In genomic region chrX:37818031-37818430, GRCh38 we compare ENCODE assay signal across 12 cellular contexts. TPM values are rescaled to one million over a fixed set of nuclear protein-coding genes. Genes with fewer than 3 reads are reported as not detected.
A peak's percentile ranks its signal among the peaks of the same experiment; 100 is the strongest.
DNase-seq lines count a peak whose midpoint lies in the region; ATAC-seq and TF ChIP-seq lines count a peak whose summit lies in the region.
"Had no signal": no experiment of that assay in that cellular context is flagged by ENCODE, and none has a peak within 500 bp of the region (broad histone marks: within the 10 kb centered on the region; RNA-seq: fewer than 3 reads in every experiment).

No MANE protein-coding gene starts in this region.

- CTCF ChIA-PET in Calu3 (lab: Charles Lee) = no interaction called here
- CTCF ChIA-PET in activated CD8-positive, alpha-beta T cell treated with anti-CD3 and anti-CD28 coated beads, Interleukin-2, amount 10 ng/mL, durations not matched to agents 7 days and 5 days (lab: Charles Lee) = interaction anchor here (2.4 kb wide), 1 partner anchor 72 kb away, joined by 15 read pairs; no protein-coding TSS in a partner anchor

- no peaks in the 10 kb centered on the region for H3K9me3 Mint-ChIP-seq in activated naive CD4-positive, alpha-beta T cell treated with anti-CD3 and anti-CD28 coated beads, Interleukin-2, amount 50 U/mL, for 72 hours
- no peaks in the 10 kb centered on the region for H3K9me3 Mint-ChIP-seq in Calu3 (ENCODE audit: low read depth, unreplicated experiment)
- H3K9me3 Mint-ChIP-seq in activated CD8-positive, alpha-beta T cell treated with anti-CD3 and anti-CD28 coated beads, Interleukin-2, amount 10 ng/mL, durations not matched to agents 7 days and 5 days (ENCODE audit: insufficient read depth) = no peaks in the 10 kb centered on the region
- H3K9me3 Mint-ChIP-seq: activated T-helper 2 cell treated with anti-CD3 and anti-CD28 coated beads, Interferon-gamma antibody, Interleukin-2, Interleukin-4, amounts not matched to agents 10 μg/mL and 5 μg/mL and 100 μg/mL, durations not matched to agents 14 hours and 24 hours and 36 hours; CD4-positive, CD25-positive, alpha-beta regulatory T cell had no signal

- intact Hi-C loops in Calu3 (cut with micrococcal nuclease; ENCODE audit: unreplicated experiment) = no loop called here

- no peaks in the 10 kb centered on the region for H3K9me2 ChIP-seq in SU-DHL-6 (replicated peaks; ENCODE audit: insufficient read depth, low read length)

- TF ChIP-seq EP300 in gastroesophageal sphincter (IDR thresholded peaks at IDR 0.05) = no peak

- POLR2A ChIA-PET in activated CD8-positive, alpha-beta T cell treated with anti-CD3 and anti-CD28 coated beads, Interleukin-2, amount 10 ng/mL, durations not matched to agents 7 days and 5 days (lab: Charles Lee) = no interaction called here

- 70% methylated on average over 2 of the region's 2 CpGs; no CpG with 5 or more reads in 1 of the 2 donors for WGBS in gastroesophageal sphincter (ENCODE audit: low coverage in 1 of 2), 2 donors

- DNase-seq in GM13977 (ENCODE audit: low spot score) = peak; percentile 15
- DNase-seq in activated naive CD4-positive, alpha-beta T cell treated with anti-CD3 and anti-CD28 coated beads, Interleukin-2, amount 50 U/mL, for 72 hours (ENCODE audit: low spot score in 2 of 2) = no peak
- DNase-seq in Calu3 = no peak
- DNase-seq in activated CD8-positive, alpha-beta T cell treated with anti-CD3 and anti-CD28 coated beads, Interleukin-2, amount 10 ng/mL, durations not matched to agents 7 days and 5 days = no peak
- DNase-seq: CD4-positive, CD25-positive, alpha-beta regulatory T cell; NCI-H226; T1000 had no signal

- H3K79me2 ChIP-seq in SU-DHL-6 (ENCODE audit: insufficient read depth, low read length) = no peaks in the 10 kb centered on the region

- no peak for TF ChIP-seq POLR2A in gastroesophageal sphincter (IDR thresholded peaks at IDR 0.05)

- peak overlapping the region; percentile 45 for H3K4me3 ChIP-seq in SU-DHL-6 (ENCODE audit: insufficient read depth, low read length, poor library complexity, severe bottlenecking)
- no peak overlapping the region for H3K4me3 ChIP-seq in gastroesophageal sphincter

- H3K9ac ChIP-seq in SU-DHL-6 (ENCODE audit: low read length) = peak overlapping the region; percentile 37

- no peaks in the 10 kb centered on the region for H3K27me3 Mint-ChIP-seq in Calu3 (ENCODE audit: unreplicated experiment)
- peaks cover 2% of the 10 kb centered on the region for H3K27me3 Mint-ChIP-seq in activated CD8-positive, alpha-beta T cell treated with anti-CD3 and anti-CD28 coated beads, Interleukin-2, amount 10 ng/mL, durations not matched to agents 7 days and 5 days (ENCODE audit: low read depth)
- H3K27me3 Mint-ChIP-seq: CD4-positive, CD25-positive, alpha-beta regulatory T cell had no signal

- no peaks in the 10 kb centered on the region for H3K4me1 Mint-ChIP-seq in Calu3 (ENCODE audit: low read depth, unreplicated experiment)
- peaks cover 16% of the 10 kb centered on the region for H3K4me1 Mint-ChIP-seq in activated CD8-positive, alpha-beta T cell treated with anti-CD3 and anti-CD28 coated beads, Interleukin-2, amount 10 ng/mL, durations not matched to agents 7 days and 5 days (ENCODE audit: low read depth)

- H2AFZ ChIP-seq in SU-DHL-6 (ENCODE audit: low read depth, low read length, severe bottlenecking) = no peak overlapping the region

- TF ChIP-seq CTCF in GM13977 (IDR thresholded peaks at IDR 0.05; ENCODE audit: extremely low read depth, insufficient read depth, missing control alignments) (no peak), SU-DHL-6 (IDR thresholded peaks at IDR 0.05; ENCODE audit: insufficient read depth, low read length, poor library complexity, severe bottlenecking) (no peak), Calu3 (IDR thresholded peaks at IDR 0.05; ENCODE audit: unreplicated experiment) (no peak), gastroesophageal sphincter (IDR thresholded peaks at IDR 0.05) (no peak)

- BruUV-seq in Calu3 (replicated peaks; lab: Mats Ljungman, UMichigan) = no TSS peak

- no peaks in the 10 kb centered on the region for H3K36me3 ChIP-seq in SU-DHL-6 (ENCODE audit: low read length)
- H3K36me3 ChIP-seq in gastroesophageal sphincter = no peaks in the 10 kb centered on the region

- no peaks in the 10 kb centered on the region for H3K27me3 ChIP-seq in SU-DHL-6 (ENCODE audit: low read length)
- H3K27me3 ChIP-seq in gastroesophageal sphincter = no peaks in the 10 kb centered on the region

- H3K27ac ChIP-seq in SU-DHL-6 (ENCODE audit: low read depth, low read length) (peak overlapping the region; percentile 98), gastroesophageal sphincter (no peak overlapping the region)

- H3K4me1 ChIP-seq in gastroesophageal sphincter = no peaks in the 10 kb centered on the region

- in situ Hi-C loops in GM13977 (cut with MboI; ENCODE audit: low pct_unique_long_range_greater_than_20kb, low sequenced_read_pairs, unreplicated experiment) = no loop called here

- H3K9me3 ChIP-seq in SU-DHL-6 (ENCODE audit: insufficient read depth, low read length) (no peaks in the 10 kb centered on the region), gastroesophageal sphincter (no peaks in the 10 kb centered on the region)

- no peaks in the 10 kb centered on the region for H4K20me1 ChIP-seq in SU-DHL-6 (ENCODE audit: low read depth, low read length)

- H3K36me3 Mint-ChIP-seq in activated naive CD4-positive, alpha-beta T cell treated with anti-CD3 and anti-CD28 coated beads, Interleukin-2, amount 50 U/mL, for 72 hours = no peaks in the 10 kb centered on the region
- H3K36me3 Mint-ChIP-seq in Calu3 (ENCODE audit: insufficient read depth, unreplicated experiment) = no peaks in the 10 kb centered on the region
- H3K36me3 Mint-ChIP-seq in activated CD8-positive, alpha-beta T cell treated with anti-CD3 and anti-CD28 coated beads, Interleukin-2, amount 10 ng/mL, durations not matched to agents 7 days and 5 days (ENCODE audit: low read depth) = no peaks in the 10 kb centered on the region
- H3K36me3 Mint-ChIP-seq: CD4-positive, CD25-positive, alpha-beta regulatory T cell had no signal

- H3K4me3 Mint-ChIP-seq in Calu3 (ENCODE audit: low read depth, unreplicated experiment) = no peak overlapping the region
- no peak overlapping the region for H3K4me3 Mint-ChIP-seq in activated CD8-positive, alpha-beta T cell treated with anti-CD3 and anti-CD28 coated beads, Interleukin-2, amount 10 ng/mL, durations not matched to agents 7 days and 5 days
- H3K4me3 Mint-ChIP-seq: CD4-positive, CD25-positive, alpha-beta regulatory T cell had no signal

- ATAC-seq in GM21528 (IDR thresholded peaks at IDR 0.05; ENCODE audit: low FRiP score, unreplicated experiment) = peak; percentile 62
- peak; percentile 66 for ATAC-seq in HG03460 (IDR thresholded peaks at IDR 0.05; ENCODE audit: unreplicated experiment)
- ATAC-seq in activated naive CD4-positive, alpha-beta T cell treated with anti-CD3 and anti-CD28 coated beads, Interleukin-2, amount 50 U/mL, for 72 hours = no peak
- no peak for ATAC-seq in activated CD8-positive, alpha-beta T cell treated with anti-CD3 and anti-CD28 coated beads, Interleukin-2, amount 10 ng/mL, durations not matched to agents 7 days and 5 days
- ATAC-seq in gastroesophageal sphincter = no peak

- peaks cover 36% of the 10 kb centered on the region for H3F3A ChIP-seq in SU-DHL-6 (ENCODE audit: insufficient read depth)

- H3K27ac Mint-ChIP-seq in activated naive CD4-positive, alpha-beta T cell treated with anti-CD3 and anti-CD28 coated beads, Interleukin-2, amount 50 U/mL, for 72 hours = no peak overlapping the region
- H3K27ac Mint-ChIP-seq in Calu3 (ENCODE audit: unreplicated experiment) = no peak overlapping the region
- H3K27ac Mint-ChIP-seq in activated CD8-positive, alpha-beta T cell treated with anti-CD3 and anti-CD28 coated beads, Interleukin-2, amount 10 ng/mL, durations not matched to agents 7 days and 5 days = no peak overlapping the region
- H3K27ac Mint-ChIP-seq: activated T-helper 2 cell treated with anti-CD3 and anti-CD28 coated beads, Interferon-gamma antibody, Interleukin-2, Interleukin-4, amounts not matched to agents 10 μg/mL and 5 μg/mL and 100 μg/mL, durations not matched to agents 14 hours and 24 hours and 36 hours; CD4-positive, CD25-positive, alpha-beta regulatory T cell had no signal

- peak overlapping the region; percentile 85 for H3K4me2 ChIP-seq in SU-DHL-6 (ENCODE audit: low read depth, low read length, poor library complexity, severe bottlenecking)

RNA-seq across cellular contexts. Expression of gene DYNLT3, which starts 29.3 kb away (rescaled TPM):
- 10 to 100 TPM in 1 of 2 donors, 1 to 10 TPM in 1; 8.1 to 20.5 TPM for total RNA-seq in activated naive CD4-positive, alpha-beta T cell treated with anti-CD3 and anti-CD28 coated beads, Interleukin-2, amount 50 U/mL, for 72 hours
- total RNA-seq in Calu3 (2022) = 28.0 and 31.3 TPM in 2 replicates
- 10 to 100 TPM; 15.8 to 16.1 TPM for total RNA-seq in activated CD8-positive, alpha-beta T cell treated with anti-CD3 and anti-CD28 coated beads, Interleukin-2, amount 10 ng/mL, durations not matched to agents 7 days and 5 days
- total RNA-seq in gastroesophageal sphincter = 10 to 100 TPM; 39.8 to 71.2 (median 61.1) TPM

RNA-seq across cellular contexts. Expression of gene CYBB, which starts 38.2 kb away (rescaled TPM):
- under 1 TPM in 1 of 2 donors, not detected in 1; 0.06 TPM for total RNA-seq in activated naive CD4-positive, alpha-beta T cell treated with anti-CD3 and anti-CD28 coated beads, Interleukin-2, amount 50 U/mL, for 72 hours
- total RNA-seq in Calu3 (2022) (1.8 and 2.1 TPM in 2 replicates), gastroesophageal sphincter (10 to 100 TPM in 2 of 4 donors, 1 to 10 TPM in 2; 4.0 to 40.3 (median 19.6) TPM)
- total RNA-seq in activated CD8-positive, alpha-beta T cell treated with anti-CD3 and anti-CD28 coated beads, Interleukin-2, amount 10 ng/mL, durations not matched to agents 7 days and 5 days = not detected

Comparison
In these comparisons a context has a peak if more than half of its experiments do, and no peak if none do; other contexts are left out.
1. ATAC-seq: peak in GM21528 (single experiment) and HG03460 (single experiment); none in activated naive CD4-positive, alpha-beta T cell treated with anti-CD3 and anti-CD28 coated beads, Interleukin-2, amount 50 U/mL, for 72 hours (0 of 2), activated CD8-positive, alpha-beta T cell treated with anti-CD3 and anti-CD28 coated beads, Interleukin-2, amount 10 ng/mL, durations not matched to agents 7 days and 5 days (single experiment) and gastroesophageal sphincter (single experiment).